In genomic region chr5:50582699-50583098, GRCh38 we compare ENCODE assay signal across 24 cellular contexts.
DNase-seq lines count a peak whose midpoint lies in the region; ATAC-seq, FAIRE-seq and TF ChIP-seq lines count a peak whose summit lies in the region.
"Had no signal": no experiment of that assay in that cellular context is flagged by ENCODE, and none has a peak within 500 bp of the region (broad histone marks: within the 10 kb centered on the region; RNA-seq: fewer than 3 reads in every experiment).

No MANE protein-coding gene starts in this region.

- ATAC-seq in GM19455 (IDR thresholded peaks at IDR 0.05; ENCODE audit: unreplicated experiment), result no peak
- ATAC-seq: A549 had no signal

- H3K9me3 ChIP-seq in small intestine (ENCODE audit: control insufficient read depth, low read depth), result no peaks in the 10 kb centered on the region
- H3K9me3 ChIP-seq: A549, BE2C, HAP-1 had no signal

- peak; percentile 94 for FAIRE-seq in A204.1 (lab: Jason Lieb, UNC)
- peak; percentile 80 for FAIRE-seq in endometrium (lab: Jason Lieb, UNC)
- FAIRE-seq in small intestine (lab: Jason Lieb, UNC), result peak; percentile 89
- FAIRE-seq: A549, GM12892, GM19239, H54 had no signal

- no peak for DNase-seq in small intestine
- DNase-seq in T-helper 9 cell, result no peak
- no peak for DNase-seq in stimulated activated naive CD4-positive, alpha-beta T cell (lab: John Stamatoyannopoulos, UW)
- DNase-seq: ACHN; AML-193; BE2C; Calu3; CD4-positive, alpha-beta T cell; CD8-positive, alpha-beta memory T cell; DMS53; DMS79 treated with DMSO at 0.1 percent for 48 hours; GOT3; HFFc6 had no signal

- H3K4me3 ChIP-seq in small intestine (ENCODE audit: low read depth in 1 of 2, low read length in 2 of 2), result no peak overlapping the region
- H3K4me3 ChIP-seq: A549; BLaER1 treated with 17β-estradiol and CSF1 and Interleukin-3, amounts not matched to agents 10 nM and 100 nM; HAP-1 had no signal

- H3K36me3 ChIP-seq in small intestine (ENCODE audit: control insufficient read depth in 2 of 2, insufficient read depth in 2 of 2, low read length in 2 of 2), result no peaks in the 10 kb centered on the region
- H3K36me3 ChIP-seq: BE2C; BLaER1 treated with 17β-estradiol and CSF1 and Interleukin-3, amounts not matched to agents 10 nM and 100 nM; HAP-1 had no signal

- H3K27ac ChIP-seq in VCaP, result peak overlapping the region; percentile 43
- H3K27ac ChIP-seq in small intestine (ENCODE audit: low read depth in 1 of 2, low read length in 1 of 2), result no peak overlapping the region
- H3K27ac ChIP-seq: 22Rv1; A549; BLaER1 treated with 17β-estradiol and CSF1 and Interleukin-3, amounts not matched to agents 10 nM and 100 nM had no signal

- TF ChIP-seq CTCF in VCaP (conservative IDR thresholded peaks at IDR 0.05), result no peak

- WGBS in small intestine, 3 donors, result 80 to 85% (median 83%) methylated on average over 2 of the region's 2 CpGs

- no peaks in the 10 kb centered on the region for H3K4me1 ChIP-seq in small intestine (ENCODE audit: control insufficient read depth in 2 of 2, insufficient read depth in 1 of 2, low read depth in 1 of 2, low read length in 1 of 2)
- H3K4me1 ChIP-seq: A549; BE2C; BLaER1 treated with 17β-estradiol and CSF1 and Interleukin-3, amounts not matched to agents 10 nM and 100 nM; HAP-1 had no signal

- no peaks in the 10 kb centered on the region for H3K27me3 ChIP-seq in small intestine (ENCODE audit: control insufficient read depth in 2 of 2, insufficient read depth in 2 of 2, low read length in 2 of 2)
- H3K27me3 ChIP-seq: BE2C; BLaER1 treated with 17β-estradiol and CSF1 and Interleukin-3, amounts not matched to agents 10 nM and 100 nM had no signal
